26 cellular contexts compared by ENCODE assay signal in the genomic region with DNA sequence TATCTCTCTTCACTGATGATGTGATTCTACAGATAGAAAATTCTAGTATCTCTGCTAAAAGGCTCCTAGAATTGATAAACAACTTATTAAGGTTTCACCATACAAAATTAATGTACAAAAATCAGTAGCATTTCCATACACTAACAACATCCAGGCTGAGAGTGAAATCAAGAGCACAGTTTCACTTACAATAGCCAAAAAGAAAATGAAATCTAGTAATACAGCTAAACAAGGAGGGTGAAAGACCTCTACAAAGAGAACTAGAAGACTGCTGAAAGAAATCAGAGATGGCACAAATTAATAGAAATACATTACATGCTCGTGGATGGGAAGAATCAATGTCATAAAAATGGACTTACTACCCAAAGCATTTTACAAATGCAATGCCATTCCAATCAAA.
"Had no signal": no experiment of that assay in that cellular context is flagged by ENCODE, and none has a peak within 500 bp of the region (broad histone marks: within the 10 kb centered on the region; RNA-seq: fewer than 3 reads in every experiment).

No MANE protein-coding gene starts in this region.

- H3K79me2 ChIP-seq: parathyroid adenoma had no signal

- H2AFZ ChIP-seq: neural progenitor cell, parathyroid adenoma had no signal

- H3K36me3 ChIP-seq: neural progenitor cell, ovary, right lobe of liver, sigmoid colon, suprapubic skin, tibial artery, transverse colon, upper lobe of right lung, uterus had no signal

- H3K27me3 ChIP-seq: neural progenitor cell, ovary, right lobe of liver, sigmoid colon, suprapubic skin, testis, tibial artery, transverse colon, upper lobe of right lung, uterus had no signal

- H3K4me3 ChIP-seq: neural progenitor cell, ovary, psoas muscle, right lobe of liver, sigmoid colon, suprapubic skin, testis, tibial artery, transverse colon, upper lobe of right lung, uterus had no signal

- ATAC-seq: natural killer cell; psoas muscle; right cardiac atrium; right lobe of liver; stimulated activated memory B cell treated with anti-CD40 and anti-IgM and Interleukin-4, amounts not matched to agents 10 μg/mL and 1 μg/mL and 100 μg/mL, for 72 hours; stimulated activated naive CD8-positive, alpha-beta T cell treated with anti-CD3 and anti-CD28 coated beads, Interleukin-15, amount 100 ng/mL, for 72 hours; stimulated activated naive CD8-positive, alpha-beta T cell treated with anti-CD3 and anti-CD28 coated beads, Interleukin-15, Interleukin-2, amounts not matched to agents 100 U/mL and 50 U/mL, for 24 hours; upper lobe of right lung had no signal

- H3K9me3 ChIP-seq: ovary, right lobe of liver, sigmoid colon, suprapubic skin, testis, tibial artery, transverse colon, upper lobe of right lung, uterus had no signal

- H3K27ac ChIP-seq: neural progenitor cell, ovary, parathyroid adenoma, psoas muscle, right lobe of liver, sigmoid colon, suprapubic skin, testis, tibial artery, transverse colon, upper lobe of right lung, uterus had no signal

- DNase-seq: natural killer cell; occipital lobe; ovary; posterior cingulate gyrus; psoas muscle; right cardiac atrium; right lobe of liver; sigmoid colon; small intestine; stimulated activated CD4-positive, alpha-beta T cell treated with anti-CD3 and anti-CD28 coated beads, Interleukin-15, amount 100 ng/mL, for 24 hours; stimulated activated CD4-positive, alpha-beta T cell treated with anti-CD3 and anti-CD28 coated beads, Interleukin-4, amount 100 ng/mL, for 1 hour; stimulated activated CD4-positive, alpha-beta T cell treated with anti-CD3 and anti-CD28 coated beads, Interleukin-4, amount 100 ng/mL, for 4 hours; stimulated activated CD8-positive, alpha-beta memory T cell treated with anti-CD3 and anti-CD28 coated beads, Interleukin-4, amount 100 ng/mL, for 48 hours; stimulated activated naive CD4-positive, alpha-beta T cell; stimulated activated naive CD8-positive, alpha-beta T cell treated with anti-CD3 and anti-CD28 coated beads, Interleukin-15, amount 100 ng/mL, for 72 hours; stimulated activated naive CD8-positive, alpha-beta T cell treated with anti-CD3 and anti-CD28 coated beads, Interleukin-15, Interleukin-2, amounts not matched to agents 100 U/mL and 50 U/mL, for 24 hours; substantia nigra; testis; tibial artery; transverse colon; upper lobe of right lung; uterus had no signal

- H3K4me2 ChIP-seq: neural progenitor cell had no signal

- H3K4me1 ChIP-seq: neural progenitor cell, parathyroid adenoma, psoas muscle, right lobe of liver, sigmoid colon, suprapubic skin, testis, tibial artery, transverse colon, upper lobe of right lung, uterus had no signal

- H3K9ac ChIP-seq: neural progenitor cell, parathyroid adenoma had no signal
